Comparison of ENCODE assay signal across 33 cellular contexts in the genomic region with DNA sequence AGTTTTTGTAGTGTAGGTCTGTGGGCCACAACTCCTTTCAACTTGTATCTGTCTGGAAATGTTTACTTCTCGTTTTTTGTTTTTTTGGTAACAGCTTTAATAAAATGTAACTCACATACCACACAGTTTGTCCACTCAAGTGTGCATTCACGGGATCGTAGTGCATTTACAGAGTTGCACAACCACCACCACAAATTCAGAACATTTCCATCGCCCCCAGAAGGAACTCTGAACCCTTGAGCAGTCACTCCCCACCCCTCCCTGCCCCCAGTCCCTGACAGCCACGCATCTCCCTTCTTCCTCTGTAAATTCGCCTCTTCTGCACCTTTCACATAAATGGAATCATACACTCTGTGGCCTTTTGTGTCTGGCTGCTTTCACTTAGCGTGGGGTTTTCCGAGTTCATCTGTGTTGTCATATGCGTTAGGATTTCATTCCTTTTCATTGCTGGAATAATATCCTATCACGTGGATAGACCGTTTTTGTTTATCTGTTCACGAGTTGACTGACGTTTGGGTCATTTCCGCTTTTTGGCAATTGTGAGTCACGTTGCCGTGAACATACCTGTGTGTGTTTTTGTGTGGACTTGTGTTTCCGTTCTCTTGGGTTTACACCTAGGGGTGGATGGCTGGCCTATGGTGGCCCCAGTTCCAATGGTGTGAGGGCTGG. TPM values are rescaled to one million over a fixed set of nuclear protein-coding genes. Genes with fewer than 3 reads are reported as not detected.
"Had no signal": no experiment of that assay in that cellular context is flagged by ENCODE, and none has a peak within 500 bp of the region (broad histone marks: within the 10 kb centered on the region; RNA-seq: fewer than 3 reads in every experiment).

No MANE protein-coding gene starts in this region.

- H3K4me3 ChIP-seq: adrenal gland, body of pancreas, esophagus squamous epithelium, gastroesophageal sphincter had no signal

- H3K36me3 Mint-ChIP-seq: activated naive CD8-positive, alpha-beta T cell treated with anti-CD3 and anti-CD28 coated beads for 36 hours had no signal

- H3K9me3 ChIP-seq: adrenal gland, body of pancreas had no signal

- H3K27me3 ChIP-seq: adrenal gland, body of pancreas, gastroesophageal sphincter had no signal

- ATAC-seq: activated CD4-positive, CD25-positive, alpha-beta regulatory T cell treated with anti-CD3 and anti-CD28 coated beads, Interleukin-2, amount 50 U/mL, for 24 hours; activated CD8-positive, alpha-beta T cell treated with anti-CD3 and anti-CD28 coated beads for 36 hours; activated naive CD8-positive, alpha-beta T cell treated with anti-CD3 and anti-CD28 coated beads, Interleukin-2, amount 50 U/mL, for 24 hours; body of pancreas; effector memory CD8-positive, alpha-beta T cell; gastroesophageal sphincter; T-helper 17 cell had no signal

- H3K4me1 Mint-ChIP-seq: activated B cell treated with CpG ODN at 0.5 μM for 24 hours; activated naive CD4-positive, alpha-beta T cell treated with anti-CD3 and anti-CD28 coated beads, Interleukin-2, amount 50 U/mL, for 24 hours; activated naive CD8-positive, alpha-beta T cell treated with anti-CD3 and anti-CD28 coated beads for 36 hours; activated naive CD8-positive, alpha-beta T cell treated with anti-CD3 and anti-CD28 coated beads, Interleukin-2, amount 50 U/mL, for 24 hours; central memory CD8-positive, alpha-beta T cell; T-helper 17 cell had no signal

- H3K4me3 Mint-ChIP-seq: activated B cell treated with CpG ODN at 0.5 μM for 24 hours; activated CD8-positive, alpha-beta T cell treated with anti-CD3 and anti-CD28 coated beads for 36 hours; activated naive CD4-positive, alpha-beta T cell treated with anti-CD3 and anti-CD28 coated beads for 36 hours; activated naive CD4-positive, alpha-beta T cell treated with anti-CD3 and anti-CD28 coated beads, Interleukin-2, amount 50 U/mL, for 24 hours; activated naive CD8-positive, alpha-beta T cell treated with anti-CD3 and anti-CD28 coated beads for 36 hours; activated naive CD8-positive, alpha-beta T cell treated with anti-CD3 and anti-CD28 coated beads, Interleukin-2, amount 50 U/mL, for 24 hours; activated T-helper 1 cell treated with anti-CD3 and anti-CD28 coated beads, Interleukin-12 subunit alpha, Interleukin-12 subunit beta, Interleukin-2, Interleukin-4 antibody, amounts not matched to agents 30 ng/mL and 10 ng/mL and 1 ng/mL, durations not matched to agents 14 hours and 24 hours and 36 hours; central memory CD8-positive, alpha-beta T cell; effector memory CD8-positive, alpha-beta T cell; T-helper 17 cell; T-helper 2 cell treated with Interferon-gamma antibody and Interleukin-4, amounts not matched to agents 5 μg/mL and 100 μg/mL, for 36 hours had no signal

- H3K27ac ChIP-seq: adrenal gland, body of pancreas, epithelial cell of prostate, esophagus squamous epithelium, gastroesophageal sphincter, WERI-Rb-1 had no signal

- H3K4me1 ChIP-seq: adrenal gland, body of pancreas, esophagus squamous epithelium, gastroesophageal sphincter had no signal

- FAIRE-seq: endothelial cell of umbilical vein had no signal

- H3K36me3 ChIP-seq: adrenal gland, esophagus squamous epithelium, gastroesophageal sphincter, WERI-Rb-1 had no signal

- DNase-seq: activated B cell treated with CpG ODN at 0.5 μM for 24 hours; activated CD4-positive, alpha-beta T cell treated with anti-CD3 and anti-CD28 coated beads for 48 hours; activated CD4-positive, alpha-beta T cell treated with anti-CD3 and anti-CD28 coated beads, Interleukin-2, amount 50 U/mL, for 1 hour; activated CD4-positive, alpha-beta T cell treated with anti-CD3 and anti-CD28 coated beads, Interleukin-2, amount 50 U/mL, for 48 hours; activated CD8-positive, alpha-beta memory T cell treated with anti-CD3 and anti-CD28 coated beads for 24 hours; activated CD8-positive, alpha-beta T cell treated with anti-CD3 and anti-CD28 coated beads for 36 hours; activated effector memory CD4-positive, alpha-beta T cell treated with anti-CD3 and anti-CD28 coated beads, Interleukin-2, amount 50 U/mL, for 16 hours; activated naive CD4-positive, alpha-beta T cell treated with anti-CD3 and anti-CD28 coated beads for 36 hours; activated naive CD8-positive, alpha-beta T cell treated with anti-CD3 and anti-CD28 coated beads for 36 hours; activated naive CD8-positive, alpha-beta T cell treated with anti-CD3 and anti-CD28 coated beads, Interleukin-2, amount 50 U/mL, for 24 hours; activated T-cell treated with anti-CD3 and anti-CD28 coated beads, Interleukin-2, amount 50 U/mL, for 48 hours; amygdala; body of pancreas; cortex of kidney; dermis blood vessel endothelial cell; effector CD4-positive, alpha-beta T cell; effector memory CD8-positive, alpha-beta T cell; esophagus squamous epithelium; foreskin melanocyte; T-helper 1 cell; T-helper 17 cell; T1000; WERI-Rb-1 had no signal

- H3K27ac Mint-ChIP-seq: activated B cell treated with CpG ODN at 0.5 μM for 24 hours; activated CD8-positive, alpha-beta T cell treated with anti-CD3 and anti-CD28 coated beads for 36 hours; activated naive CD4-positive, alpha-beta T cell treated with anti-CD3 and anti-CD28 coated beads for 36 hours; activated naive CD4-positive, alpha-beta T cell treated with anti-CD3 and anti-CD28 coated beads, Interleukin-2, amount 50 U/mL, for 24 hours; activated naive CD8-positive, alpha-beta T cell treated with anti-CD3 and anti-CD28 coated beads for 36 hours; activated naive CD8-positive, alpha-beta T cell treated with anti-CD3 and anti-CD28 coated beads, Interleukin-2, amount 50 U/mL, for 24 hours; activated T-helper 1 cell treated with anti-CD3 and anti-CD28 coated beads, Interleukin-12 subunit alpha, Interleukin-12 subunit beta, Interleukin-2, Interleukin-4 antibody, amounts not matched to agents 30 ng/mL and 10 ng/mL and 1 ng/mL, durations not matched to agents 14 hours and 24 hours and 36 hours; activated T-helper 2 cell treated with anti-CD3 and anti-CD28 coated beads, Interferon-gamma antibody, Interleukin-2, Interleukin-4, amounts not matched to agents 10 μg/mL and 5 μg/mL and 100 μg/mL, durations not matched to agents 14 hours and 24 hours and 36 hours; effector memory CD8-positive, alpha-beta T cell; T-helper 17 cell; T-helper 2 cell treated with Interferon-gamma antibody and Interleukin-4, amounts not matched to agents 5 μg/mL and 100 μg/mL, for 36 hours had no signal

- H3K9me3 Mint-ChIP-seq: activated naive CD8-positive, alpha-beta T cell treated with anti-CD3 and anti-CD28 coated beads, Interleukin-2, amount 50 U/mL, for 24 hours; activated T-helper 1 cell treated with anti-CD3 and anti-CD28 coated beads, Interleukin-12 subunit alpha, Interleukin-12 subunit beta, Interleukin-2, Interleukin-4 antibody, amounts not matched to agents 30 ng/mL and 10 ng/mL and 1 ng/mL, durations not matched to agents 14 hours and 24 hours and 36 hours; activated T-helper 2 cell treated with anti-CD3 and anti-CD28 coated beads, Interferon-gamma antibody, Interleukin-2, Interleukin-4, amounts not matched to agents 10 μg/mL and 5 μg/mL and 100 μg/mL, durations not matched to agents 14 hours and 24 hours and 36 hours; central memory CD8-positive, alpha-beta T cell; effector memory CD8-positive, alpha-beta T cell; T-helper 2 cell treated with Interferon-gamma antibody and Interleukin-4, amounts not matched to agents 5 μg/mL and 100 μg/mL, for 36 hours had no signal

RNA-seq across cellular contexts. Expression of gene JAKMIP3, which starts 10.3 kb away (rescaled TPM):
- total RNA-seq: dermis blood vessel endothelial cell, endothelial cell of umbilical vein had no signal
